ENCODE assay signal across 8 cellular contexts in the genomic region with DNA sequence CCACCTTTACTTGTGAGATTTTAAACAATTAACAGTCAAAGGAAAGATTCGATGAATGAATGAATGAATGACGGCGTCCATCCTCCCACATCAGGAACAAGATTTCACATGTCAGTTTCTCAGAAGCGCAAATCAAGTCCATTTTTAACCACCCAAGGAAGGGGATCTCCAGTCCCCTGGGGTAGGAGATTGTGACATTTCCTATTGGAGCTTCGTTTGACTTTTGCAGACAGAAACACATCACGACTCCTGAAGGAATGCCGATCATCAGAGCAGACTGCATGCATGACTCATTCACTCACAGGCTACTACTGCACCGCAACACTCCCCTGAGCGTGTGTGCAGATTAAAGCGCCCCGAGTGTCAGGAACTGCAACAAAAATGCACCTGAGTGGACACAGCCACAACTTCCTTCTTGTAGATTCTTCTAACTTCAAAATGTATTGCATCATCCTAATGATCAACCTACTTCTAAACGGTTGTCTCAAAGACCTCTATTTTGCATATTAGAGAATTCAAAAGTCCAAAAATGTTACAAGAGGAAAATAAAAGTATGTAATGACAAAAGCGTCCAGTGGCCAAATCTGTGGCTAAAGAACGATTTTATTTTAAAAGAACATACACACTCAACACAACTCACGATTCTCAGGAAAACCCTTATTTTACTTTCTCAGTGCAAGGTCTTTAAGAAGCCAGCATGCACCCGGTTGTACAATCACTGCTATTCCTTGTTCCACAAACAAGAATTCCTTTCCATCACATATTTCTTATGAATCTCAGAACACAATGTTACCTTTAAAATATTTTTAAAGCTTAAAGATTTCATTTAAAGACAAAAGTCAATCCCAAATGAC.
DNase-seq lines count a peak whose midpoint lies in the region; ATAC-seq and TF ChIP-seq lines count a peak whose summit lies in the region.

No MANE protein-coding gene starts in this region.

- WGBS in trophoblast cell (ENCODE audit: extremely low coverage, insufficient coverage, insufficient read length): no CpG with 5 or more reads among the region's 16 CpGs

- no peak overlapping the region for H3K4ac ChIP-seq in trophoblast cell (ENCODE audit: low read depth, low read length)

- no peak overlapping the region for H2BK120ac ChIP-seq in trophoblast cell (ENCODE audit: insufficient read depth, low read length, poor library complexity)

- H3K36me3 Mint-ChIP-seq in CD4-positive, alpha-beta memory T cell: peaks cover 35 to 60% of the 10 kb centered on the region in 2 donors
- peaks cover 12% of the 10 kb centered on the region for H3K36me3 Mint-ChIP-seq in IgD-negative memory B cell
- H3K36me3 Mint-ChIP-seq in endothelial cell (ENCODE audit: low read depth, unreplicated experiment): peaks cover 61% of the 10 kb centered on the region

- intact Hi-C loops in CD4-positive, alpha-beta memory T cell (cut with micrococcal nuclease): loop anchor here (1.0 to 5.0 kb wide), 5 partner anchors 14 to 275 kb away; a partner anchor contains a TSS

- peak; percentile 39 for ATAC-seq in GM21381 (IDR thresholded peaks at IDR 0.05; ENCODE audit: unreplicated experiment)

- H3K27ac ChIP-seq in CD4-positive, alpha-beta memory T cell (ENCODE audit: low read depth, low read length): peak overlapping the region; percentile 74
- no peak overlapping the region for H3K27ac ChIP-seq in trophoblast cell (ENCODE audit: low read depth, low read length)

- peaks cover 16% of the 10 kb centered on the region for H3K79me1 ChIP-seq in trophoblast cell (ENCODE audit: low read length)

- peak; percentile 45 to 92 (median 60) for DNase-seq in CD4-positive, alpha-beta memory T cell
- peak; percentile 49 to 52 for DNase-seq in activated CD4-positive, alpha-beta T cell treated with anti-CD3 and anti-CD28 coated beads, Interleukin-2, amount 50 U/mL, for 4 hours
- DNase-seq in endothelial cell (ENCODE audit: low spot score) (no peak), trophoblast cell (peak; percentile 83 to 87), foreskin melanocyte (no peak), DMS53 treated with DMSO at 0.1 percent for 48 hours (lab: John Stamatoyannopoulos, UW; ENCODE audit: unreplicated experiment) (no peak)

- H4K91ac ChIP-seq in trophoblast cell (ENCODE audit: low read depth, low read length): no peak overlapping the region

- no peak overlapping the region for H2BK12ac ChIP-seq in trophoblast cell (ENCODE audit: low read length)

- peak overlapping the region; percentile 84 to 100 (median 96) for H3K27ac Mint-ChIP-seq in CD4-positive, alpha-beta memory T cell
- H3K27ac Mint-ChIP-seq in IgD-negative memory B cell (peak overlapping the region; percentile 92 to 96 (median 93)), endothelial cell (ENCODE audit: unreplicated experiment) (peak overlapping the region; percentile 75)

- H3K27me3 ChIP-seq in CD4-positive, alpha-beta memory T cell (ENCODE audit: insufficient read depth, low read length): no peaks in the 10 kb centered on the region
- no peaks in the 10 kb centered on the region for H3K27me3 ChIP-seq in trophoblast cell (ENCODE audit: insufficient read depth, low read length)

- no peak overlapping the region for H3K14ac ChIP-seq in trophoblast cell (ENCODE audit: low read length)

- peak overlapping the region; percentile 87 to 100 (median 99) for H3K4me3 Mint-ChIP-seq in CD4-positive, alpha-beta memory T cell
- H3K4me3 Mint-ChIP-seq in IgD-negative memory B cell: peak overlapping the region; percentile 92 to 100 (median 98)
- H3K4me3 Mint-ChIP-seq in endothelial cell (ENCODE audit: unreplicated experiment): peak overlapping the region; percentile 100

- TF ChIP-seq CTCF in endothelial cell (IDR thresholded peaks at IDR 0.05; ENCODE audit: unreplicated experiment): no peak

- H3K23ac ChIP-seq in trophoblast cell (ENCODE audit: low read length): no peak overlapping the region

- no peak overlapping the region for H2BK5ac ChIP-seq in trophoblast cell (ENCODE audit: low read depth, low read length, poor library complexity)

- H2AFZ ChIP-seq in trophoblast cell (ENCODE audit: insufficient read depth, low read length, poor library complexity): no peak overlapping the region

- no peak overlapping the region for H2AK5ac ChIP-seq in trophoblast cell (ENCODE audit: low read length)

- H3K4me2 ChIP-seq in trophoblast cell (ENCODE audit: low read length): peak overlapping the region; percentile 40

- H3K27me3 Mint-ChIP-seq in CD4-positive, alpha-beta memory T cell: no peaks in the 10 kb centered on the region
- H3K27me3 Mint-ChIP-seq in IgD-negative memory B cell (no peaks in the 10 kb centered on the region), endothelial cell (ENCODE audit: unreplicated experiment) (peaks cover 14% of the 10 kb centered on the region)

- H3K4me1 Mint-ChIP-seq in CD4-positive, alpha-beta memory T cell: peaks cover 55 to 82% (median 68%) of the 10 kb centered on the region in 4 donors
- H3K4me1 Mint-ChIP-seq in IgD-negative memory B cell (peaks cover 36 to 53% (median 46%) of the 10 kb centered on the region in 3 donors), endothelial cell (ENCODE audit: unreplicated experiment) (peaks cover 63% of the 10 kb centered on the region)

- H4K12ac ChIP-seq in trophoblast cell (ENCODE audit: low read depth, low read length): no peak overlapping the region

- H3K79me2 ChIP-seq in trophoblast cell (ENCODE audit: control insufficient read depth, insufficient read depth, low read length, poor library complexity): peaks cover 11% of the 10 kb centered on the region

- H3K4me3 ChIP-seq in CD4-positive, alpha-beta memory T cell (ENCODE audit: low read length in 2 of 2): peak overlapping the region; percentile 71 to 72
- H3K4me3 ChIP-seq in trophoblast cell (ENCODE audit: low read depth, low read length): no peak overlapping the region

- POLR2A ChIA-PET in CD4-positive, alpha-beta memory T cell (lab: Charles Lee; ENCODE audit: partially characterized antibody): interaction anchor here (0.7 to 26.2 kb wide), 9 partner anchors 14 to 237 kb away, joined by 3 to 640 read pairs (median 4); a partner anchor contains a TSS

- peaks cover 19% of the 10 kb centered on the region for H3K36me3 ChIP-seq in CD4-positive, alpha-beta memory T cell (ENCODE audit: insufficient read depth, low read length)
- H3K36me3 ChIP-seq in trophoblast cell (ENCODE audit: control insufficient read depth in 1 of 2, insufficient read depth in 2 of 2, low read length in 2 of 2): peaks cover 17 to 28% of the 10 kb centered on the region in 2 experiments

- H4K8ac ChIP-seq in trophoblast cell (ENCODE audit: low read depth, low read length): no peak overlapping the region

- H3K9ac ChIP-seq in trophoblast cell (ENCODE audit: low read length): no peak overlapping the region

- H3K4me1 ChIP-seq in CD4-positive, alpha-beta memory T cell (ENCODE audit: insufficient read depth, low read length): peaks cover 63% of the 10 kb centered on the region
- H3K4me1 ChIP-seq in trophoblast cell (ENCODE audit: control insufficient read depth in 1 of 2, insufficient read depth in 2 of 2, low read length in 2 of 2): peaks cover 15 to 25% of the 10 kb centered on the region in 2 experiments

- no peak overlapping the region for H3K18ac ChIP-seq in trophoblast cell (ENCODE audit: low read length)

- H3K9me3 Mint-ChIP-seq in CD4-positive, alpha-beta memory T cell: no peaks in the 10 kb centered on the region
- H3K9me3 Mint-ChIP-seq in IgD-negative memory B cell (no peaks in the 10 kb centered on the region), endothelial cell (ENCODE audit: unreplicated experiment) (no peaks in the 10 kb centered on the region)

- CTCF ChIA-PET in CD4-positive, alpha-beta memory T cell (lab: Charles Lee; ENCODE audit: partially characterized antibody): interaction anchor here (0.9 kb wide), 1 partner anchor 19 kb away, joined by 3 read pairs; no protein-coding TSS in a partner anchor

- H3K9me3 ChIP-seq in CD4-positive, alpha-beta memory T cell (ENCODE audit: control insufficient read depth in 1 of 2, low read length in 2 of 2): no peaks in the 10 kb centered on the region
- no peaks in the 10 kb centered on the region for H3K9me3 ChIP-seq in trophoblast cell (ENCODE audit: insufficient read depth, low read depth, low read length)

Comparison
In these comparisons a context has a peak if more than half of its experiments do, and no peak if none do; other contexts are left out.
1. DNase-seq: peak in CD4-positive, alpha-beta memory T cell (5 of 5), activated CD4-positive, alpha-beta T cell treated with anti-CD3 and anti-CD28 coated beads, Interleukin-2, amount 50 U/mL, for 4 hours (2 of 2) and trophoblast cell (2 of 2); none in endothelial cell (single experiment), foreskin melanocyte (single experiment) and DMS53 treated with DMSO at 0.1 percent for 48 hours (single experiment).
2. Peak in every context shown above with its lines, with median percentiles within 50 percentile points of each other: H3K27ac Mint-ChIP-seq and H3K4me3 Mint-ChIP-seq.